ENCODE assay signal across 8 cellular contexts in genomic region chr12:24948452-24948815, GRCh38. TPM values are rescaled to one million over a fixed set of nuclear protein-coding genes. Genes with fewer than 3 reads are reported as not detected.
DNase-seq lines count a peak whose midpoint lies in the region; ATAC-seq and TF ChIP-seq lines count a peak whose summit lies in the region.

No MANE protein-coding gene starts in this region.

- H3K36me3 ChIP-seq in ES-I3 (ENCODE audit: insufficient read depth, low read length), result no peaks in the 10 kb centered on the region
- H3K36me3 ChIP-seq in Panc1 (ENCODE audit: control insufficient read depth, insufficient read depth, low read length), result no peaks in the 10 kb centered on the region
- no peaks in the 10 kb centered on the region for H3K36me3 ChIP-seq in stomach smooth muscle (ENCODE audit: control insufficient read depth in 2 of 2, insufficient read depth in 2 of 2, low read length in 2 of 2)

- intact Hi-C loops in Panc1 (cut with micrococcal nuclease; ENCODE audit: unreplicated experiment), result no loop called here

- POLR2A ChIA-PET in Panc1 (lab: Charles Lee), result no interaction called here

- H3K4me1 ChIP-seq in ES-I3 (ENCODE audit: insufficient read depth, low read length) (peaks cover 44% of the 10 kb centered on the region), Panc1 (ENCODE audit: control insufficient read depth, insufficient read depth, low read length) (peaks cover 9% of the 10 kb centered on the region), stomach smooth muscle (ENCODE audit: control insufficient read depth, insufficient read depth, low read length) (peaks cover 11% of the 10 kb centered on the region)

- peak overlapping the region; percentile 42 for H3K27ac ChIP-seq in Panc1 (ENCODE audit: low read length)
- H3K27ac ChIP-seq in stomach smooth muscle (ENCODE audit: low read length), result no peak overlapping the region

- CTCF ChIA-PET in Panc1 (lab: Charles Lee), result no interaction called here

- in situ Hi-C loops in Panc1 (cut with HindIII; ENCODE audit: low pct_unique_long_range_greater_than_20kb, low sequenced_read_pairs), result no loop called here

- H3K4me3 ChIP-seq in Panc1 (ENCODE audit: low read depth in 2 of 2, low read length in 2 of 2) (peak overlapping the region; percentile 49 to 72), stomach smooth muscle (ENCODE audit: low read length in 2 of 2) (peak overlapping the region; percentile 62 to 81)

- no peaks in the 10 kb centered on the region for H3K9me3 ChIP-seq in ES-I3 (ENCODE audit: control insufficient read depth, insufficient read depth, low read length)
- no peaks in the 10 kb centered on the region for H3K9me3 ChIP-seq in Panc1 (ENCODE audit: control insufficient read depth, insufficient read depth, low read depth, low read length)
- no peaks in the 10 kb centered on the region for H3K9me3 ChIP-seq in stomach smooth muscle (ENCODE audit: control insufficient read depth in 2 of 2, low read length in 2 of 2)

- BruUV-seq in Panc1 (replicated peaks; lab: Mats Ljungman, UMichigan), result no TSS peak

- peaks cover 40% of the 10 kb centered on the region for H3K27me3 ChIP-seq in Panc1 (ENCODE audit: control insufficient read depth, insufficient read depth, low read length)
- H3K27me3 ChIP-seq in stomach smooth muscle (ENCODE audit: control insufficient read depth in 1 of 2, insufficient read depth in 2 of 2, low read length in 2 of 2), result peaks cover 0 to 6% of the 10 kb centered on the region in 2 donors

- no peak for TF ChIP-seq CTCF in Panc1 (IDR thresholded peaks at IDR 0.05)

- ATAC-seq in HG02588 (IDR thresholded peaks at IDR 0.05; ENCODE audit: unreplicated experiment), result peak; percentile 38
- ATAC-seq in Panc1, result peak; percentile 33
- no peak for ATAC-seq in GM18511 (IDR thresholded peaks at IDR 0.05; ENCODE audit: unreplicated experiment)

- peak overlapping the region; percentile 92 for H3K9ac ChIP-seq in ES-I3 (ENCODE audit: low read depth, low read length)
- H3K9ac ChIP-seq in stomach smooth muscle (ENCODE audit: low read length in 2 of 2), result peak overlapping the region; percentile 43 to 60

- DNase-seq in Panc1 (ENCODE audit: low read depth, low spot score) (no peak), dermis blood vessel endothelial cell (peak; percentile 55), lung microvascular endothelial cell (ENCODE audit: low read depth in 2 of 2) (peak; percentile 65 to 67), NCI-H2171 (lab: John Stamatoyannopoulos, UW) (no peak)

RNA-seq across cellular contexts. Expression of gene BCAT1, which starts 0.5 kb away (rescaled TPM):
- 5.8 TPM for total RNA-seq in Panc1 (2021; ENCODE audit: unreplicated experiment)
- polyA plus RNA-seq in Panc1 (2012; ENCODE audit: insufficient read length), result 0.76 TPM
- total RNA-seq in dermis blood vessel endothelial cell, result 103 and 166 TPM in 2 replicates
- total RNA-seq in lung microvascular endothelial cell, result 68.3 and 124 TPM in 2 replicates

Comparison
In these comparisons a context has a peak if more than half of its experiments do, and no peak if none do; other contexts are left out.
1. DNase-seq: peak in dermis blood vessel endothelial cell (single experiment) and lung microvascular endothelial cell (2 of 2); none in Panc1 (single experiment) and NCI-H2171 (single experiment).
2. RNA of gene BCAT1, which starts 0.5 kb away (total RNA-seq): 103 to 166 TPM in dermis blood vessel endothelial cell and 68.3 to 124 TPM in lung microvascular endothelial cell; 5.8 TPM in Panc1 (single experiment); every median in the first group is over 10 times any median in the second.